In genomic region chr12:4701383-4701782, GRCh38 we compare ENCODE assay signal across 24 cellular contexts. TPM values are rescaled to one million over a fixed set of nuclear protein-coding genes. Genes with fewer than 3 reads are reported as not detected.
A peak's percentile ranks its signal among the peaks of the same experiment; 100 is the strongest.
DNase-seq lines count a peak whose midpoint lies in the region; ATAC-seq and TF ChIP-seq lines count a peak whose summit lies in the region.
"Had no signal": no experiment of that assay in that cellular context is flagged by ENCODE, and none has a peak within 500 bp of the region (broad histone marks: within the 10 kb centered on the region; RNA-seq: fewer than 3 reads in every experiment).

No MANE protein-coding gene starts in this region.

- DNase-seq in globus pallidus (ENCODE audit: low spot score) (peak; percentile 22), superior temporal gyrus (ENCODE audit: extremely low spot score) (peak; percentile 33), osteocyte (ENCODE audit: extremely low spot score, unreplicated experiment) (no peak)
- DNase-seq: activated CD4-positive, alpha-beta T cell treated with anti-CD3 and anti-CD28 coated beads, Interleukin-2, amount 50 U/mL, for 1 hour; activated CD8-positive, alpha-beta memory T cell treated with anti-CD3 and anti-CD28 coated beads, Interleukin-2, amount 50 U/mL, for 4 hours; activated naive CD8-positive, alpha-beta T cell treated with anti-CD3 and anti-CD28 coated beads, Interleukin-2, amount 10 ng/mL, durations not matched to agents 7 days and 5 days; COR-L47; dorsolateral prefrontal cortex; NCI-H2081 treated with DMSO at 0.1 percent for 48 hours; NCI-H510A; occipital lobe; stimulated activated naive CD4-positive, alpha-beta T cell treated with Interleukin-2 at 50 U/mL for 16 hours had no signal

- ATAC-seq in HG03442 (IDR thresholded peaks at IDR 0.05; ENCODE audit: unreplicated experiment) (no peak), HG03521 (IDR thresholded peaks at IDR 0.05; ENCODE audit: unreplicated experiment) (no peak)

- H3K4me1 ChIP-seq in muscle layer of duodenum (ENCODE audit: control insufficient read depth in 1 of 2, insufficient read depth in 2 of 2, low read length in 2 of 2) = peaks cover 0 to 4% of the 10 kb centered on the region in 2 donors
- H3K4me1 ChIP-seq: HAP-1, tibial artery had no signal

- H3K27me3 ChIP-seq in muscle layer of duodenum (ENCODE audit: low read depth, low read length) = no peaks in the 10 kb centered on the region
- H3K27me3 ChIP-seq: cardiac muscle cell, dorsolateral prefrontal cortex, SJCRH30, tibial artery had no signal

- no peaks in the 10 kb centered on the region for H3K36me3 ChIP-seq in muscle layer of duodenum (ENCODE audit: control insufficient read depth in 1 of 2, insufficient read depth in 2 of 2, low read length in 2 of 2)
- H3K36me3 ChIP-seq: SJCRH30, tibial artery had no signal

- H3K4me3 Mint-ChIP-seq in brain = peak overlapping the region in 3 of 5 experiments; percentile 2 to 32 (median 9)
- H3K4me3 Mint-ChIP-seq in osteocyte (ENCODE audit: unreplicated experiment) = no peak overlapping the region
- H3K4me3 Mint-ChIP-seq: activated naive CD8-positive, alpha-beta T cell treated with anti-CD3 and anti-CD28 coated beads, Interleukin-2, amount 10 ng/mL, durations not matched to agents 7 days and 5 days; B cell had no signal

- peak overlapping the region; percentile 18 for H3K27ac ChIP-seq in muscle layer of duodenum (ENCODE audit: low read length)
- H3K27ac ChIP-seq: cardiac muscle cell, KMS-11, SJCRH30, skin epidermis, tibial artery had no signal

- H3K9me3 ChIP-seq in muscle layer of duodenum (ENCODE audit: control insufficient read depth in 1 of 2, low read length in 2 of 2) = no peaks in the 10 kb centered on the region
- H3K9me3 ChIP-seq: HAP-1, SJCRH30, tibial artery had no signal

- H3K27ac Mint-ChIP-seq in brain (peak overlapping the region in 4 of 5 experiments; percentile 79 to 97 (median 95)), osteocyte (ENCODE audit: unreplicated experiment) (no peak overlapping the region)
- H3K27ac Mint-ChIP-seq: activated naive CD8-positive, alpha-beta T cell treated with anti-CD3 and anti-CD28 coated beads, Interleukin-2, amount 10 ng/mL, durations not matched to agents 7 days and 5 days; activated T-helper 2 cell treated with anti-CD3 and anti-CD28 coated beads, Interferon-gamma antibody, Interleukin-2, Interleukin-4, amounts not matched to agents 10 μg/mL and 5 μg/mL and 100 μg/mL, durations not matched to agents 14 hours and 24 hours and 36 hours; B cell had no signal

- H3K36me3 Mint-ChIP-seq in brain (peaks cover 44% of the 10 kb centered on the region), osteocyte (ENCODE audit: unreplicated experiment) (no peaks in the 10 kb centered on the region)

- no peaks in the 10 kb centered on the region for H3K9me3 Mint-ChIP-seq in brain
- H3K9me3 Mint-ChIP-seq in osteocyte (ENCODE audit: unreplicated experiment) = no peaks in the 10 kb centered on the region
- H3K9me3 Mint-ChIP-seq: activated naive CD8-positive, alpha-beta T cell treated with anti-CD3 and anti-CD28 coated beads, Interleukin-2, amount 10 ng/mL, durations not matched to agents 7 days and 5 days; activated T-helper 2 cell treated with anti-CD3 and anti-CD28 coated beads, Interferon-gamma antibody, Interleukin-2, Interleukin-4, amounts not matched to agents 10 μg/mL and 5 μg/mL and 100 μg/mL, durations not matched to agents 14 hours and 24 hours and 36 hours had no signal

- H3K4me1 Mint-ChIP-seq in brain = peaks cover 17% of the 10 kb centered on the region
- H3K4me1 Mint-ChIP-seq in osteocyte (ENCODE audit: unreplicated experiment) = no peaks in the 10 kb centered on the region
- H3K4me1 Mint-ChIP-seq: B cell had no signal

- H3K27me3 Mint-ChIP-seq in brain (no peaks in the 10 kb centered on the region), osteocyte (ENCODE audit: unreplicated experiment) (peaks cover 7% of the 10 kb centered on the region)

- no peak overlapping the region for H3K4me3 ChIP-seq in muscle layer of duodenum (ENCODE audit: low read depth in 1 of 2, low read length in 2 of 2)
- H3K4me3 ChIP-seq: cardiac muscle cell, HAP-1, SJCRH30, skin epidermis, tibial artery had no signal

- TF ChIP-seq CTCF in brain (conservative IDR thresholded peaks at IDR 0.05) (no peak), osteocyte (IDR thresholded peaks at IDR 0.05) (no peak)

RNA-seq across cellular contexts. Expression of gene GALNT8, which starts 18.8 kb away (rescaled TPM):
- 9.8 TPM for polyA plus RNA-seq in brain (ENCODE audit: insufficient read depth, low read depth, low replicate concordance)
- total RNA-seq in osteocyte = 0.16 and 0.21 TPM in 2 replicates

RNA-seq across cellular contexts. Expression of gene NDUFA9, which starts 52.5 kb away (rescaled TPM):
- polyA plus RNA-seq in brain (ENCODE audit: insufficient read depth, low read depth, low replicate concordance) = 126 TPM
- total RNA-seq in osteocyte = 78.9 and 87.4 TPM in 2 replicates

RNA-seq across cellular contexts. Expression of gene AKAP3, which starts 52.5 kb away (rescaled TPM):
- 2.2 TPM for polyA plus RNA-seq in brain (ENCODE audit: insufficient read depth, low read depth, low replicate concordance)
- 0.97 and 1.1 TPM in 2 replicates for total RNA-seq in osteocyte
